Comparison of ENCODE assay signal across 12 cellular contexts in genomic region chr2:226211439-226211838, GRCh38.
DNase-seq lines count a peak whose midpoint lies in the region; ATAC-seq, FAIRE-seq and TF ChIP-seq lines count a peak whose summit lies in the region.
"Had no signal": no experiment of that assay in that cellular context is flagged by ENCODE, and none has a peak within 500 bp of the region (broad histone marks: within the 10 kb centered on the region; RNA-seq: fewer than 3 reads in every experiment).

No MANE protein-coding gene starts in this region.

- H3K27ac ChIP-seq in AG04450 (ENCODE audit: low read depth, low read length) = no peak overlapping the region
- H3K27ac ChIP-seq: HL-60 had no signal

- no peaks in the 10 kb centered on the region for H3K9me3 ChIP-seq in AG04450 (ENCODE audit: control insufficient read depth, insufficient read depth, low read length)

- H3K27me3 Mint-ChIP-seq in MCF 10A (ENCODE audit: insufficient read depth, unreplicated experiment) = no peaks in the 10 kb centered on the region

- TF ChIP-seq CTCF in AG04450 (IDR thresholded peaks at IDR 0.05; ENCODE audit: low read depth, low read length) (no peak), MCF 10A (IDR thresholded peaks at IDR 0.05; ENCODE audit: unreplicated experiment) (no peak)

- ATAC-seq in HG03442 (IDR thresholded peaks at IDR 0.05; ENCODE audit: unreplicated experiment) = no peak

- TF ChIP-seq POLR2A in GM12892 (IDR thresholded peaks at IDR 0.05; ENCODE audit: low read depth, low read length) = no peak

- peaks cover 7% of the 10 kb centered on the region for H3K9me3 Mint-ChIP-seq in MCF 10A (ENCODE audit: unreplicated experiment)
- H3K9me3 Mint-ChIP-seq: T-helper 2 cell treated with Interferon-gamma antibody and Interleukin-4, amounts not matched to agents 5 μg/mL and 100 μg/mL, for 36 hours had no signal

- CTCF ChIA-PET in AG04450 (lab: Charles Lee) = no interaction called here
- CTCF ChIA-PET in MCF 10A (lab: Yijun Ruan, JAX) = interaction anchor here (3.9 kb wide), 1 partner anchor 587 kb away, joined by 11 read pairs; no protein-coding TSS in a partner anchor

- no TSS peak for BruUV-seq in MCF 10A (replicated peaks; lab: Mats Ljungman, UMichigan)

- no peak overlapping the region for H3K4me3 Mint-ChIP-seq in MCF 10A (ENCODE audit: unreplicated experiment)
- H3K4me3 Mint-ChIP-seq: T-helper 2 cell treated with Interferon-gamma antibody and Interleukin-4, amounts not matched to agents 5 μg/mL and 100 μg/mL, for 36 hours had no signal

- no peak overlapping the region for H3K4me3 ChIP-seq in AG04450 (ENCODE audit: low read depth, low read length)

- no peaks in the 10 kb centered on the region for H3K36me3 Mint-ChIP-seq in MCF 10A (ENCODE audit: insufficient read depth, unreplicated experiment)

- no peak for FAIRE-seq in GM12892 (lab: Jason Lieb, UNC)

- peak; percentile 32 for DNase-seq in AG04450 (ENCODE audit: low read depth, low spot score)
- peak; percentile 64 for DNase-seq in HT1080 (ENCODE audit: low read depth)
- peak; percentile 93 for DNase-seq in MCF 10A (ENCODE audit: unreplicated experiment)
- DNase-seq in kidney glomerular epithelial cell (lab: John Stamatoyannopoulos, UW) = peak; percentile 18
- DNase-seq in GM12892 (ENCODE audit: insufficient read length) = no peak
- DNase-seq in DMS114 treated with DMSO at 0.1 percent for 48 hours (lab: John Stamatoyannopoulos, UW; ENCODE audit: unreplicated experiment) = no peak
- DNase-seq in GOT3 (lab: John Stamatoyannopoulos, UW) = no peak
- DNase-seq: activated naive CD4-positive, alpha-beta T cell; NCI-H446 treated with DMSO at 0.1 percent for 48 hours had no signal

- intact Hi-C loops in MCF 10A (cut with micrococcal nuclease) = loop anchor here (10.0 kb wide), 1 partner anchor 97 kb away; no protein-coding TSS in a partner anchor

- POLR2A ChIA-PET in AG04450 (lab: Yijun Ruan, JAX) (no interaction called here), MCF 10A (lab: Yijun Ruan, JAX) (interaction anchor here (1.5 kb wide), 1 partner anchor 93 kb away, joined by 5 read pairs; no protein-coding TSS in a partner anchor)

- no peaks in the 10 kb centered on the region for H3K27me3 ChIP-seq in AG04450 (ENCODE audit: control insufficient read depth, insufficient read depth, low read length)

- H3K27ac Mint-ChIP-seq in MCF 10A (ENCODE audit: low read depth, unreplicated experiment) = no peak overlapping the region
- H3K27ac Mint-ChIP-seq: T-helper 2 cell treated with Interferon-gamma antibody and Interleukin-4, amounts not matched to agents 5 μg/mL and 100 μg/mL, for 36 hours had no signal

- H3K4me1 Mint-ChIP-seq in MCF 10A (ENCODE audit: insufficient read depth, unreplicated experiment) = peaks cover 41% of the 10 kb centered on the region

Comparison
In these comparisons a context has a peak if more than half of its experiments do, and no peak if none do; other contexts are left out.
1. DNase-seq: peak in AG04450 (single experiment), HT1080 (single experiment), MCF 10A (single experiment) and kidney glomerular epithelial cell (single experiment); none in GM12892 (single experiment), DMS114 treated with DMSO at 0.1 percent for 48 hours (single experiment) and GOT3 (single experiment).